ENCODE assay signal across 8 cellular contexts in the genomic region with DNA sequence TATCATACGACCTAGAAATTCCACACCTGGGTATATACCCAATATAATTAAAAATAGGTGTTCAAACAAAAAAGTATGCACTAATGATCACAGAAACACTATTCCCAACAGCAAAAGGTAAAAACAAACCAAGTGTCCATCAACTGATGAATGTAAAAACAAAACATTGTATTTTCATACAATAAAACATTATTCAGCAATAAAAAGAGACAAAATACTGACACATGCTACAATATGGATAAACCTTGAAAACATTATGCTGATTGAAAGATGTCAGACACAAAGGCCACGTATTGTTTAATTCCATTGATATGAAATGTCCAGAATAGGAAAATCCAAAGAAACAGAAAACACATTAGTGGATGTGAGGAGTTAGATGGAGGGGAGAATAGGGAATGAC.
"Had no signal": no experiment of that assay in that cellular context is flagged by ENCODE, and none has a peak within 500 bp of the region (broad histone marks: within the 10 kb centered on the region; RNA-seq: fewer than 3 reads in every experiment).

No MANE protein-coding gene starts in this region.

- ATAC-seq: HepG2 had no signal

- H3K27ac ChIP-seq: HL-60, KMS-11 had no signal

- H3K4me1 Mint-ChIP-seq: IgD-negative memory B cell had no signal

- H3K27ac Mint-ChIP-seq: IgD-negative memory B cell had no signal

- H3K9ac ChIP-seq: KMS-11 had no signal

- DNase-seq: Karpas-422, KBM-7, KG1 had no signal

- FAIRE-seq: HepG2, HTR-8/SVneo had no signal

- H3K4me3 Mint-ChIP-seq: IgD-negative memory B cell had no signal

- H3K4me2 ChIP-seq: KMS-11 had no signal
